Comparison of ENCODE assay signal across 13 cellular contexts in genomic region chr10:27893320-27894014, GRCh38.
A peak's percentile ranks its signal among the peaks of the same experiment; 100 is the strongest.
DNase-seq lines count a peak whose midpoint lies in the region; ATAC-seq and TF ChIP-seq lines count a peak whose summit lies in the region.
"Had no signal": no experiment of that assay in that cellular context is flagged by ENCODE, and none has a peak within 500 bp of the region (broad histone marks: within the 10 kb centered on the region; RNA-seq: fewer than 3 reads in every experiment).

No MANE protein-coding gene starts in this region.

- peaks cover 2% of the 10 kb centered on the region for H3K4me1 ChIP-seq in RWPE2 (ENCODE audit: insufficient read depth, poor library complexity, severe bottlenecking)
- H3K4me1 ChIP-seq: suprapubic skin had no signal

- peak; percentile 74 for ATAC-seq in RWPE2 (ENCODE audit: low read depth)
- no peak for ATAC-seq in HG03439 (IDR thresholded peaks at IDR 0.05; ENCODE audit: unreplicated experiment)
- ATAC-seq in GM18909 (IDR thresholded peaks at IDR 0.05; ENCODE audit: poor library complexity, unreplicated experiment) = no peak

- H3K4me3 ChIP-seq in RWPE2 (ENCODE audit: severe bottlenecking) = no peak overlapping the region
- H3K4me3 ChIP-seq: suprapubic skin had no signal

- no peak overlapping the region for H3K27ac ChIP-seq in RWPE2 (ENCODE audit: poor library complexity, severe bottlenecking)
- H3K27ac ChIP-seq: suprapubic skin had no signal

- H3K36me3 ChIP-seq in RWPE2 (ENCODE audit: low read depth) = no peaks in the 10 kb centered on the region
- H3K36me3 ChIP-seq: suprapubic skin had no signal

- DNase-seq in activated gamma-delta T cell treated with Interleukin-2 at 50 U/mL for 16 hours (peak; percentile 7), activated gamma-delta T cell (lab: John Stamatoyannopoulos, UW) (no peak), RWPE2 (ENCODE audit: low spot score) (no peak), fibroblast of the conjunctiva (ENCODE audit: low read depth) (peak; percentile 8), SIG-M5 treated with dmso at 0.1 percent for 504 hours (lab: John Stamatoyannopoulos, UW; ENCODE audit: unreplicated experiment) (no peak)
- no peak for DNase-seq in activated CD8-positive, alpha-beta memory T cell treated with anti-CD3 and anti-CD28 coated beads, Interleukin-2, amount 50 U/mL, for 4 hours
- DNase-seq: 8988T; activated CD4-positive, alpha-beta memory T cell treated with anti-CD3 and anti-CD28 coated beads for 36 hours; endodermal cell; SIG-M5 had no signal

- TF ChIP-seq CTCF in RWPE2 (IDR thresholded peaks at IDR 0.05; ENCODE audit: poor library complexity, severe bottlenecking) = no peak

- no peaks in the 10 kb centered on the region for H3K27me3 ChIP-seq in RWPE2 (ENCODE audit: insufficient read depth, poor library complexity, severe bottlenecking)
- H3K27me3 ChIP-seq: suprapubic skin had no signal

- H3K9me3 ChIP-seq in RWPE2 (ENCODE audit: severe bottlenecking) = no peaks in the 10 kb centered on the region
- H3K9me3 ChIP-seq: suprapubic skin had no signal

Comparison
In these comparisons a context has a peak if more than half of its experiments do, and no peak if none do; other contexts are left out.
1. DNase-seq: peak in activated gamma-delta T cell treated with Interleukin-2 at 50 U/mL for 16 hours (single experiment) and fibroblast of the conjunctiva (single experiment); none in activated gamma-delta T cell (single experiment), RWPE2 (single experiment), activated CD8-positive, alpha-beta memory T cell treated with anti-CD3 and anti-CD28 coated beads, Interleukin-2, amount 50 U/mL, for 4 hours (single experiment) and SIG-M5 treated with dmso at 0.1 percent for 504 hours (single experiment).